ENCODE assay signal across 19 cellular contexts in genomic region chr1:209611771-209612570, GRCh38. TPM values are rescaled to one million over a fixed set of nuclear protein-coding genes. Genes with fewer than 3 reads are reported as not detected.
A peak's percentile ranks its signal among the peaks of the same experiment; 100 is the strongest.
DNase-seq lines count a peak whose midpoint lies in the region; ATAC-seq and TF ChIP-seq lines count a peak whose summit lies in the region.
"Had no signal": no experiment of that assay in that cellular context is flagged by ENCODE, and none has a peak within 500 bp of the region (broad histone marks: within the 10 kb centered on the region; RNA-seq: fewer than 3 reads in every experiment).

No MANE protein-coding gene starts in this region.

- H3K4me3 ChIP-seq in HCT116 (replicated peaks in 1 of 2; ENCODE audit: low read depth in 1 of 2, low read length in 2 of 2) (no peak overlapping the region), psoas muscle (no peak overlapping the region)
- H3K4me3 ChIP-seq: heart left ventricle, tibial artery had no signal

- 54 to 74% (median 58%) methylated on average over 13 of the region's 13 CpGs for WGBS in psoas muscle, 3 donors

- no peak overlapping the region for H3K4me2 ChIP-seq in HCT116 (ENCODE audit: low read length)

- peak; percentile 51; the same call in 1 of the 2 replicates for ATAC-seq in HCT116
- ATAC-seq in WTC11: peak; percentile 73
- peak; percentile 68 to 97 (median 72) for ATAC-seq in psoas muscle
- ATAC-seq in HG03097 (IDR thresholded peaks at IDR 0.05; ENCODE audit: low FRiP score, unreplicated experiment): no peak
- ATAC-seq: activated CD4-positive, alpha-beta T cell treated with anti-CD3 and anti-CD28 coated beads for 36 hours; heart left ventricle; left lobe of liver; naive thymus-derived CD4-positive, alpha-beta T cell had no signal

- CTCF ChIA-PET in HCT116 (lab: Charles Lee) (no interaction called here), WTC11 (lab: Charles Lee) (interaction anchor here (0.7 to 3.7 kb wide), 7 partner anchors 15 to 41 kb away, joined by 3 to 13 read pairs (median 4); partner anchors contain the start of genes CAMK1G and LAMB3)

- intact Hi-C loops in HCT116 (cut with micrococcal nuclease): no loop called here
- intact Hi-C loops in psoas muscle (cut with DNase I): no loop called here

- no peaks in the 10 kb centered on the region for H3K9me2 ChIP-seq in HCT116 (ENCODE audit: insufficient read depth)

- H3K36me3 Mint-ChIP-seq in WTC11: no peaks in the 10 kb centered on the region
- H3K36me3 Mint-ChIP-seq: CD14-positive monocyte had no signal

- no peaks in the 10 kb centered on the region for H3K9me3 ChIP-seq in HCT116 (ENCODE audit: control insufficient read depth in 1 of 2, insufficient read depth in 1 of 2, low read depth in 1 of 2, low read length in 2 of 2)
- H3K9me3 ChIP-seq in psoas muscle: no peaks in the 10 kb centered on the region
- H3K9me3 ChIP-seq: heart left ventricle, tibial artery had no signal

- no peak for TF ChIP-seq POLR2A in HCT116 (IDR thresholded peaks at IDR 0.05; ENCODE audit: borderline replicate concordance, extremely low read depth, insufficient read depth, insufficient read length)

- no peak overlapping the region for H3K9ac ChIP-seq in HCT116 (ENCODE audit: low read length)

- peaks cover 0 to 6% of the 10 kb centered on the region in 2 experiments; a peak in 1 of 4 replicates for H3K4me1 ChIP-seq in HCT116 (ENCODE audit: control insufficient read depth in 1 of 2, insufficient read depth in 2 of 2, low read length in 2 of 2)
- peaks cover 20% of the 10 kb centered on the region for H3K4me1 ChIP-seq in psoas muscle
- H3K4me1 ChIP-seq: tibial artery had no signal

- no peaks in the 10 kb centered on the region for H3K27me3 Mint-ChIP-seq in WTC11 (ENCODE audit: low read depth)

- TF ChIP-seq CTCF in GM13976 (IDR thresholded peaks at IDR 0.05; ENCODE audit: borderline replicate concordance, control extremely low read depth, extremely low read depth, insufficient read depth, missing control alignments) (no peak), HCT116 (IDR thresholded peaks at IDR 0.05 in 2 of 3, conservative IDR thresholded peaks at IDR 0.05 in 1 of 3; ENCODE audit: borderline replicate concordance in 1 of 3, insufficient read depth in 1 of 3, low read depth in 2 of 3, low read length in 2 of 3) (peak in 2 of 3 experiments; percentile 21 to 35; a peak in 3 of 6 replicates), WTC11 (IDR thresholded peaks at IDR 0.05) (no peak), psoas muscle (IDR thresholded peaks at IDR 0.05) (peak; percentile 54)

- 0 out of 4 replicates have a peak, but pooled peaks cover 0 to 4% of the 10 kb centered on the region in 2 experiments for H3K36me3 ChIP-seq in HCT116 (ENCODE audit: control insufficient read depth in 1 of 2, insufficient read depth in 2 of 2, low read length in 2 of 2)
- H3K36me3 ChIP-seq in psoas muscle (ENCODE audit: insufficient read depth in 1 of 2, low read depth in 1 of 2): peaks cover 0 to 4% of the 10 kb centered on the region in 2 donors
- H3K36me3 ChIP-seq: heart left ventricle, tibial artery had no signal

- RAD21 ChIA-PET in HCT116 (lab: Charles Lee; ENCODE audit: low non-redundant PET in 1 of 2, low total read pairs in 2 of 2, uncharacterized antibody in 2 of 2, unreplicated experiment in 2 of 2): no interaction called here

- no peaks in the 10 kb centered on the region for H3K9me3 Mint-ChIP-seq in WTC11

- in situ Hi-C loops in GM13976 (cut with MboI; ENCODE audit: low sequenced_read_pairs, unreplicated experiment): no loop called here

- H3K27ac ChIP-seq in HCT116 (ENCODE audit: low read depth, low read length) (no peak overlapping the region), psoas muscle (peak overlapping the region; percentile 63)
- H3K27ac ChIP-seq: heart left ventricle, tibial artery had no signal

- TF ChIP-seq RAD21 in HCT116 (IDR thresholded peaks at IDR 0.05; ENCODE audit: low read depth): no peak

- no peaks in the 10 kb centered on the region for H3K79me2 ChIP-seq in HCT116 (ENCODE audit: insufficient read depth, low read length)

- H3K4me3 Mint-ChIP-seq in WTC11: no peak overlapping the region
- H3K4me3 Mint-ChIP-seq: activated CD4-positive, alpha-beta T cell treated with anti-CD3 and anti-CD28 coated beads for 36 hours; CD14-positive monocyte had no signal

- no peak overlapping the region for H2AFZ ChIP-seq in HCT116 (ENCODE audit: low read depth, low read length, poor library complexity, severe bottlenecking)

- no TSS peak for BruUV-seq in HCT116 (replicated peaks; lab: Mats Ljungman, UMichigan)

- peak; percentile 23 for DNase-seq in GM13976 (ENCODE audit: low spot score)
- no peak for DNase-seq in HCT116 (ENCODE audit: low read depth, low spot score)
- no peak for DNase-seq in WTC11 (ENCODE audit: low spot score)
- DNase-seq in psoas muscle: peak; percentile 37 to 75
- no peak for DNase-seq in NCI-H2107 treated with DMSO at 0.1 percent for 48 hours (lab: John Stamatoyannopoulos, UW; ENCODE audit: unreplicated experiment)
- no peak for DNase-seq in activated effector memory CD4-positive, alpha-beta T cell treated with anti-CD3 and anti-CD28 coated beads, Interleukin-2, amount 50 U/mL, for 16 hours
- DNase-seq: activated CD4-positive, alpha-beta T cell treated with anti-CD3 and anti-CD28 coated beads for 36 hours; erythroblast; heart left ventricle; naive thymus-derived CD4-positive, alpha-beta T cell; NCI-H2081 treated with DMSO at 0.1 percent for 48 hours; Right ventricle myocardium superior; stimulated activated CD4-positive, alpha-beta T cell treated with anti-CD3 and anti-CD28 coated beads, Interleukin-4, amount 100 ng/mL, for 1 hour; tibial artery had no signal

- H4K20me1 ChIP-seq in HCT116 (ENCODE audit: insufficient read depth): no peaks in the 10 kb centered on the region

- H3K4me1 Mint-ChIP-seq in WTC11: no peaks in the 10 kb centered on the region
- H3K4me1 Mint-ChIP-seq: activated CD4-positive, alpha-beta T cell treated with anti-CD3 and anti-CD28 coated beads for 36 hours had no signal

- POLR2A ChIA-PET in HCT116 (lab: Charles Lee) (no interaction called here), WTC11 (lab: Charles Lee) (no interaction called here)

- H3K27ac Mint-ChIP-seq in WTC11: no peak overlapping the region
- H3K27ac Mint-ChIP-seq: activated CD4-positive, alpha-beta T cell treated with anti-CD3 and anti-CD28 coated beads for 36 hours; naive thymus-derived CD4-positive, alpha-beta T cell had no signal

- no peaks in the 10 kb centered on the region for H3K27me3 ChIP-seq in HCT116 (ENCODE audit: insufficient read depth, low read length)
- H3K27me3 ChIP-seq in psoas muscle (ENCODE audit: insufficient read depth in 3 of 3, low read length in 2 of 3): no peaks in the 10 kb centered on the region
- H3K27me3 ChIP-seq: heart left ventricle, tibial artery had no signal

TF ChIP-seq in HCT116, 20 proteins besides CTCF, POLR2A, EP300 and RAD21 (continues in another document):
- TF ChIP-seq FOSL1 (IDR thresholded peaks at IDR 0.05; ENCODE audit: low read depth) (no peak), JUND (IDR thresholded peaks at IDR 0.05) (no peak), POLR2AphosphoS5 (IDR thresholded peaks at IDR 0.05; ENCODE audit: low read depth, low read length) (no peak), YY1 (IDR thresholded peaks at IDR 0.05; ENCODE audit: extremely low read depth, insufficient replicate concordance, low read depth, low read length) (no peak), ZFX (IDR thresholded peaks at IDR 0.05) (no peak), ZNF274 (IDR thresholded peaks at IDR 0.05; ENCODE audit: low read depth, low read length) (no peak), ELF1 (IDR thresholded peaks at IDR 0.05; ENCODE audit: borderline replicate concordance, low read depth) (no peak), CEBPB (IDR thresholded peaks at IDR 0.05; ENCODE audit: low read depth) (no peak)

TF ChIP-seq in WTC11, 78 proteins besides CTCF, POLR2A, EP300 and RAD21 (continues in another document):
- TF ChIP-seq ZMAT4 (CRISPR knock-in tag; IDR thresholded peaks at IDR 0.05) (no peak), FOXJ3 (CRISPR knock-in tag; IDR thresholded peaks at IDR 0.05; ENCODE audit: borderline replicate concordance) (no peak), ZNF219 (CRISPR knock-in tag; IDR thresholded peaks at IDR 0.05; ENCODE audit: borderline replicate concordance) (no peak), ETV6 (CRISPR knock-in tag; IDR thresholded peaks at IDR 0.05) (no peak), NR3C1 (CRISPR knock-in tag; conservative IDR thresholded peaks at IDR 0.05; ENCODE audit: low read depth) (no peak)
- TF ChIP-seq, protein P1, sequence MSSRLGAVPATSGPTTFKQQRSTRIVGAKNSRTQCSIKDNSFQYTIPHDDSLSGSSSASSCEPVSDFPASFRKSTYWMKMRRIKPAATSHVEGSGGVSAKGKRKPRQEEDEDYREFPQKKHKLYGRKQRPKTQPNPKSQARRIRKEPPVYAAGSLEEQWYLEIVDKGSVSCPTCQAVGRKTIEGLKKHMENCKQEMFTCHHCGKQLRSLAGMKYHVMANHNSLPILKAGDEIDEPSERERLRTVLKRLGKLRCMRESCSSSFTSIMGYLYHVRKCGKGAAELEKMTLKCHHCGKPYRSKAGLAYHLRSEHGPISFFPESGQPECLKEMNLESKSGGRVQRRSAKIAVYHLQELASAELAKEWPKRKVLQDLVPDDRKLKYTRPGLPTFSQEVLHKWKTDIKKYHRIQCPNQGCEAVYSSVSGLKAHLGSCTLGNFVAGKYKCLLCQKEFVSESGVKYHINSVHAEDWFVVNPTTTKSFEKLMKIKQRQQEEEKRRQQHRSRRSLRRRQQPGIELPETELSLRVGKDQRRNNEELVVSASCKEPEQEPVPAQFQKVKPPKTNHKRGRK (CRISPR knock-in tag; IDR thresholded peaks at IDR 0.05; ENCODE audit: borderline replicate concordance): no peak
- TF ChIP-seq, protein P2, sequence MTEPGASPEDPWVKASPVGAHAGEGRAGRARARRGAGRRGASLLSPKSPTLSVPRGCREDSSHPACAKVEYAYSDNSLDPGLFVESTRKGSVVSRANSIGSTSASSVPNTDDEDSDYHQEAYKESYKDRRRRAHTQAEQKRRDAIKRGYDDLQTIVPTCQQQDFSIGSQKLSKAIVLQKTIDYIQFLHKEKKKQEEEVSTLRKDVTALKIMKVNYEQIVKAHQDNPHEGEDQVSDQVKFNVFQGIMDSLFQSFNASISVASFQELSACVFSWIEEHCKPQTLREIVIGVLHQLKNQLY (CRISPR knock-in tag; IDR thresholded peaks at IDR 0.05): no peak

RNA-seq across cellular contexts. Expression of gene CAMK1G, which starts 28.5 kb away (rescaled TPM):
- total RNA-seq in HCT116 (2021; ENCODE audit: unreplicated experiment) (not detected), WTC11 (2021) (0.28 to 0.96 TPM (median 0.50 TPM) in 3 replicates), psoas muscle (under 1 TPM in 2 of 4 donors, not detected in 2; 0.42 to 0.50 TPM)
- polyA plus RNA-seq in HCT116 (2012): 0.03 and 0.16 TPM in 2 replicates
- polyA plus RNA-seq in psoas muscle: 1 to 10 TPM in 1 of 3 donors, under 1 TPM in 1, not detected in 1; 0.04 to 1.4 TPM
- total RNA-seq: Daoy; H4; naive thymus-derived CD4-positive, alpha-beta T cell; Right ventricle myocardium superior had no signal
- polyA plus RNA-seq: CD14-positive monocyte; heart left ventricle; naive thymus-derived CD4-positive, alpha-beta T cell had no signal

RNA-seq across cellular contexts. Expression of gene LAMB3, which starts 40.3 kb away (rescaled TPM):
- 70.2 TPM for total RNA-seq in HCT116 (2021; ENCODE audit: unreplicated experiment)
- 98.9 and 197 TPM in 2 replicates for polyA plus RNA-seq in HCT116 (2012)
- 0.53 to 0.85 TPM (median 0.60 TPM) in 3 replicates for total RNA-seq in WTC11 (2021)
- 1 to 10 TPM in 3 of 4 donors, under 1 TPM in 1; 0.88 to 2.7 (median 1.8) TPM for total RNA-seq in psoas muscle
- polyA plus RNA-seq in psoas muscle: 1 to 10 TPM in 2 of 3 donors, under 1 TPM in 1; 0.98 to 2.6 (median 2.0) TPM

Comparison
In these comparisons a context has a peak if more than half of its experiments do, and no peak if none do; other contexts are left out.
1. DNase-seq: peak in GM13976 (single experiment) and psoas muscle (2 of 2); none in HCT116 (single experiment), WTC11 (single experiment), NCI-H2107 treated with DMSO at 0.1 percent for 48 hours (single experiment) and activated effector memory CD4-positive, alpha-beta T cell treated with anti-CD3 and anti-CD28 coated beads, Interleukin-2, amount 50 U/mL, for 16 hours (single experiment).
2. CTCF ChIP-seq: peak in HCT116 (2 of 3) and psoas muscle (single experiment); none in GM13976 (single experiment) and WTC11 (single experiment).
3. RNA of gene LAMB3, which starts 40.3 kb away (total RNA-seq): 70.2 TPM in HCT116 (single experiment); 0.88 to 2.7 TPM in psoas muscle and 0.53 to 0.85 TPM in WTC11; every median in the first group is over 10 times any median in the second.